15 cellular contexts compared by ENCODE assay signal in genomic region chr6:45724511-45724910, GRCh38.
DNase-seq lines count a peak whose midpoint lies in the region; ATAC-seq, FAIRE-seq and TF ChIP-seq lines count a peak whose summit lies in the region.
"Had no signal": no experiment of that assay in that cellular context is flagged by ENCODE, and none has a peak within 500 bp of the region (broad histone marks: within the 10 kb centered on the region; RNA-seq: fewer than 3 reads in every experiment).

No MANE protein-coding gene starts in this region.

- H3K9me3 ChIP-seq in kidney (ENCODE audit: control insufficient read depth in 1 of 2, low read length in 2 of 2): no peaks in the 10 kb centered on the region

- no peak for TF ChIP-seq CTCF in AG09309 (IDR thresholded peaks at IDR 0.05; ENCODE audit: control insufficient read depth, insufficient read depth, low read depth, low read length, missing control alignments)
- TF ChIP-seq CTCF in astrocyte of the cerebellum (IDR thresholded peaks at IDR 0.05; ENCODE audit: low read depth, low read length, missing control alignments): no peak
- TF ChIP-seq CTCF in kidney (IDR thresholded peaks at IDR 0.05; ENCODE audit: borderline replicate concordance, extremely low read depth, insufficient read depth): no peak
- no peak for TF ChIP-seq CTCF in activated CD8-positive, alpha-beta T cell treated with anti-CD3 and anti-CD28 coated beads for 36 hours (IDR thresholded peaks at IDR 0.05)

- FAIRE-seq in HTR-8/SVneo (lab: Jason Lieb, UNC) (no peak), kidney (lab: Jason Lieb, UNC) (no peak)

- CTCF ChIA-PET in activated CD8-positive, alpha-beta T cell treated with anti-CD3 and anti-CD28 coated beads for 36 hours (lab: Charles Lee): interaction anchor here (1.0 kb wide), 1 partner anchor 12 kb away, joined by 3 read pairs; no protein-coding TSS in a partner anchor

- in situ Hi-C loops in astrocyte of the cerebellum (cut with HindIII; ENCODE audit: low sequenced_read_pairs): no loop called here

- H3K4me3 ChIP-seq in AG09309 (ENCODE audit: control insufficient read depth, low read depth, low read length) (no peak overlapping the region), astrocyte of the cerebellum (ENCODE audit: low read depth, low read length) (no peak overlapping the region), kidney (ENCODE audit: low read length in 2 of 2) (no peak overlapping the region)
- H3K4me3 ChIP-seq: dorsolateral prefrontal cortex had no signal

- no peaks in the 10 kb centered on the region for H3K4me1 ChIP-seq in kidney (ENCODE audit: control insufficient read depth in 1 of 2, insufficient read depth in 1 of 2, low read depth in 1 of 2, low read length in 2 of 2)

- intact Hi-C loops in kidney (cut with DNase I): no loop called here
- intact Hi-C loops in activated CD8-positive, alpha-beta T cell treated with anti-CD3 and anti-CD28 coated beads for 36 hours (cut with micrococcal nuclease): no loop called here

- H3K27me3 Mint-ChIP-seq in activated T-cell treated with anti-CD3 and anti-CD28 coated beads, Interleukin-2, amount 50 U/mL, for 72 hours (ENCODE audit: low read depth): peaks cover 6% of the 10 kb centered on the region
- no peaks in the 10 kb centered on the region for H3K27me3 Mint-ChIP-seq in activated CD8-positive, alpha-beta T cell treated with anti-CD3 and anti-CD28 coated beads for 36 hours

- no peak overlapping the region for H3K27ac ChIP-seq in kidney (ENCODE audit: low read depth in 2 of 2, low read length in 2 of 2)
- H3K27ac ChIP-seq: C4-2B, dorsolateral prefrontal cortex had no signal

- H3K27ac Mint-ChIP-seq in activated T-cell treated with anti-CD3 and anti-CD28 coated beads, Interleukin-2, amount 50 U/mL, for 72 hours: no peak overlapping the region
- no peak overlapping the region for H3K27ac Mint-ChIP-seq in activated CD8-positive, alpha-beta T cell treated with anti-CD3 and anti-CD28 coated beads for 36 hours

- peak; percentile 63 for DNase-seq in AG09309 (ENCODE audit: low read depth)
- DNase-seq in HTR-8/SVneo (ENCODE audit: insufficient read length, low spot score): peak; percentile 48
- peak; percentile 81 for DNase-seq in astrocyte of the cerebellum (ENCODE audit: low read depth)
- peak; percentile 71 for DNase-seq in kidney
- no peak for DNase-seq in activated T-cell treated with anti-CD3 and anti-CD28 coated beads, Interleukin-2, amount 50 U/mL, for 72 hours
- DNase-seq in GM19238 (ENCODE audit: insufficient read length, low spot score): no peak
- no peak for DNase-seq in activated CD8-positive, alpha-beta T cell treated with anti-CD3 and anti-CD28 coated beads for 36 hours
- DNase-seq in NCI-H2081 treated with DMSO at 0.1 percent for 48 hours (lab: John Stamatoyannopoulos, UW): no peak
- DNase-seq: activated CD4-positive, CD25-positive, alpha-beta regulatory T cell; activated effector memory CD4-positive, alpha-beta T cell treated with anti-CD3 and anti-CD28 coated beads, Interleukin-2, amount 50 U/mL, for 16 hours; dorsolateral prefrontal cortex; NCI-H1694; nucleus accumbens had no signal

- no peak for ATAC-seq in activated T-cell treated with anti-CD3 and anti-CD28 coated beads, Interleukin-2, amount 50 U/mL, for 72 hours (replicated peaks in 1 of 2)
- ATAC-seq in activated CD8-positive, alpha-beta T cell treated with anti-CD3 and anti-CD28 coated beads for 36 hours: no peak
- ATAC-seq: Panc1 had no signal

- peaks cover 3 to 4% of the 10 kb centered on the region in 2 donors for H3K9me3 Mint-ChIP-seq in activated T-cell treated with anti-CD3 and anti-CD28 coated beads, Interleukin-2, amount 50 U/mL, for 72 hours
- H3K9me3 Mint-ChIP-seq in activated CD8-positive, alpha-beta T cell treated with anti-CD3 and anti-CD28 coated beads for 36 hours: no peaks in the 10 kb centered on the region

- POLR2A ChIA-PET in activated CD8-positive, alpha-beta T cell treated with anti-CD3 and anti-CD28 coated beads for 36 hours (lab: Charles Lee): no interaction called here

- H3K36me3 Mint-ChIP-seq in activated T-cell treated with anti-CD3 and anti-CD28 coated beads, Interleukin-2, amount 50 U/mL, for 72 hours (ENCODE audit: insufficient read depth in 2 of 2): peaks cover 3 to 6% of the 10 kb centered on the region in 2 donors
- H3K36me3 Mint-ChIP-seq in activated CD8-positive, alpha-beta T cell treated with anti-CD3 and anti-CD28 coated beads for 36 hours (ENCODE audit: low read depth): no peaks in the 10 kb centered on the region

- H3K4me1 Mint-ChIP-seq in activated T-cell treated with anti-CD3 and anti-CD28 coated beads, Interleukin-2, amount 50 U/mL, for 72 hours (ENCODE audit: low read depth): peaks cover 5% of the 10 kb centered on the region
- H3K4me1 Mint-ChIP-seq in activated CD8-positive, alpha-beta T cell treated with anti-CD3 and anti-CD28 coated beads for 36 hours (ENCODE audit: low read depth): no peaks in the 10 kb centered on the region

- H3K9ac ChIP-seq in kidney (ENCODE audit: low read length in 2 of 2): no peak overlapping the region

- no peaks in the 10 kb centered on the region for H3K36me3 ChIP-seq in kidney (ENCODE audit: control insufficient read depth in 1 of 2, insufficient read depth in 2 of 2, low read length in 2 of 2)

- no peak overlapping the region for H3K4me3 Mint-ChIP-seq in activated T-cell treated with anti-CD3 and anti-CD28 coated beads, Interleukin-2, amount 50 U/mL, for 72 hours
- H3K4me3 Mint-ChIP-seq in activated CD8-positive, alpha-beta T cell treated with anti-CD3 and anti-CD28 coated beads for 36 hours: no peak overlapping the region

Comparison
In these comparisons a context has a peak if more than half of its experiments do, and no peak if none do; other contexts are left out.
1. DNase-seq: peak in AG09309 (single experiment), HTR-8/SVneo (single experiment), astrocyte of the cerebellum (single experiment) and kidney (single experiment); none in activated T-cell treated with anti-CD3 and anti-CD28 coated beads, Interleukin-2, amount 50 U/mL, for 72 hours (0 of 2), GM19238 (single experiment), activated CD8-positive, alpha-beta T cell treated with anti-CD3 and anti-CD28 coated beads for 36 hours (single experiment) and NCI-H2081 treated with DMSO at 0.1 percent for 48 hours (single experiment).